ENCODE assay signal across 25 cellular contexts in the genomic region with DNA sequence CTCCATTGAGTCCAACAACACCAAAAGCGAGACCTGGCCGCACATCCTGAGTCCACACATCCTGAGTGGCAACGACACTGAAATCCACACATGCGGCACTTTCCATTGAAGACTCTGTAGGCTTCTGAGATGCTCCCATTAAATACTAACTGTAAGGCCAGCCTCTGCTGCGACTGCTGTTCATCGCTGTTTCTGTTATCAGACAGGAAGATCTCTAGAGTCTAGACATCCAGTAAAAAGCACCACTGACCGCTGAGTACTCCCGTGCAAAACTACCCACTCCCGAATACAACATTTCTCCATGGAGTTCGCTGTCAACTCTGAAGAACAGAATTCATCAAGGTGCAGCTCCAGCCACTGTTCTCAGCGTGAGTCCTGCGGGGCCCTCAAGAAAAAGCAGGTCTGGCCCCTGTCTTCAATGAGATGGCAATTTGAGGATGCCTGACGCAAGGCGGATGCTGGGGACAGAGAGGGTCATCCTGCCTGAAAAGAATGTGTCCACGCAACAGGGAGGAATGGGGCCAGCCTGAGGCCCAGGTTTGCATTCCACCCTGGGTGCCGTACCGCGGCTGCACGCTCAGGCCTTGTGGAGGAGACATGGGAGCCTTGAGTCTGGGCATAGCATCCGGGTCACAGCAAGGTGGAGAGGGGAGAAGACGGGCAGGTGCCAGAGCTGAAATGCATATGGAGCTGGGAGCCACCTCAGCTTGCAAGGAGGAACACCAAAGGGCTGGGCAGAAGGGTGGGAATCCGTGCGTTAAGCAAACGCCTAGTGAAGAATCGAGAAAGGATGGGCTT.
"Had no signal": no experiment of that assay in that cellular context is flagged by ENCODE, and none has a peak within 500 bp of the region (broad histone marks: within the 10 kb centered on the region; RNA-seq: fewer than 3 reads in every experiment).

No MANE protein-coding gene starts in this region.

- H3K27me3 Mint-ChIP-seq: activated B cell treated with CpG ODN at 0.5 μM for 24 hours; activated CD4-positive, alpha-beta T cell treated with anti-CD3 and anti-CD28 coated beads, Interleukin-2, amount 10 ng/mL, durations not matched to agents 24 days and 14 days; activated CD8-positive, alpha-beta memory T cell treated with anti-CD3 and anti-CD28 coated beads, Interleukin-2, amount 10 ng/mL, durations not matched to agents 7 days and 5 days; activated naive CD4-positive, alpha-beta T cell treated with anti-CD3 and anti-CD28 coated beads, Interleukin-2, amount 10 ng/mL, durations not matched to agents 7 days and 5 days; activated naive CD8-positive, alpha-beta T cell treated with anti-CD3 and anti-CD28 coated beads for 36 hours; IgD-negative memory B cell had no signal

- H3K9me3 Mint-ChIP-seq: activated B cell treated with CpG ODN at 0.5 μM for 24 hours; activated CD4-positive, alpha-beta T cell treated with anti-CD3 and anti-CD28 coated beads, Interleukin-2, amount 10 ng/mL, durations not matched to agents 24 days and 14 days; activated naive CD4-positive, alpha-beta T cell treated with anti-CD3 and anti-CD28 coated beads, Interleukin-2, amount 10 ng/mL, durations not matched to agents 7 days and 5 days; activated naive CD8-positive, alpha-beta T cell treated with anti-CD3 and anti-CD28 coated beads for 36 hours; activated T-cell treated with anti-CD3 and anti-CD28 coated beads, Interleukin-2, amount 50 U/mL, for 4 hours; IgD-negative memory B cell; T-helper 1 cell treated with Interleukin-12 subunit alpha and Interleukin-12 subunit beta and Interleukin-4 antibody, amounts not matched to agents 30 μg/mL and 1 μg/mL, for 36 hours had no signal

- H3K36me3 Mint-ChIP-seq: activated CD8-positive, alpha-beta memory T cell treated with anti-CD3 and anti-CD28 coated beads, Interleukin-2, amount 10 ng/mL, durations not matched to agents 7 days and 5 days; activated naive CD4-positive, alpha-beta T cell treated with anti-CD3 and anti-CD28 coated beads, Interleukin-2, amount 10 ng/mL, durations not matched to agents 7 days and 5 days; IgD-negative memory B cell had no signal

- H3K27ac Mint-ChIP-seq: activated B cell treated with CpG ODN at 0.5 μM for 24 hours; activated CD4-positive, alpha-beta T cell treated with anti-CD3 and anti-CD28 coated beads, Interleukin-2, amount 10 ng/mL, durations not matched to agents 24 days and 14 days; activated CD8-positive, alpha-beta memory T cell treated with anti-CD3 and anti-CD28 coated beads, Interleukin-2, amount 10 ng/mL, durations not matched to agents 7 days and 5 days; activated naive CD4-positive, alpha-beta T cell treated with anti-CD3 and anti-CD28 coated beads, Interleukin-2, amount 10 ng/mL, durations not matched to agents 7 days and 5 days; activated naive CD8-positive, alpha-beta T cell treated with anti-CD3 and anti-CD28 coated beads for 36 hours; T-helper 1 cell treated with Interleukin-12 subunit alpha and Interleukin-12 subunit beta and Interleukin-4 antibody, amounts not matched to agents 30 μg/mL and 1 μg/mL, for 36 hours had no signal

- H3K4me3 ChIP-seq: SK-N-MC had no signal

- DNase-seq: activated B cell treated with CpG ODN at 0.5 μM for 24 hours; activated CD4-positive, alpha-beta T cell treated with anti-CD3 and anti-CD28 coated beads for 1 hour; activated CD4-positive, alpha-beta T cell treated with anti-CD3 and anti-CD28 coated beads, Interleukin-2, amount 10 ng/mL, durations not matched to agents 24 days and 14 days; activated CD4-positive, alpha-beta T cell treated with anti-CD3 and anti-CD28 coated beads, Interleukin-2, amount 50 U/mL, for 48 hours; activated CD8-positive, alpha-beta memory T cell treated with anti-CD3 and anti-CD28 coated beads, Interleukin-2, amount 10 ng/mL, durations not matched to agents 7 days and 5 days; activated gamma-delta T cell treated with Interleukin-2 at 50 U/mL for 16 hours; activated naive CD4-positive, alpha-beta T cell treated with anti-CD3 and anti-CD28 coated beads, Interleukin-2, amount 10 ng/mL, durations not matched to agents 7 days and 5 days; activated naive CD8-positive, alpha-beta T cell treated with anti-CD3 and anti-CD28 coated beads for 36 hours; activated T-cell treated with anti-CD3 and anti-CD28 coated beads, Interleukin-2, amount 50 U/mL, for 4 hours; caudate nucleus; KG1; NCI-H1092; NCI-H1417 treated with DMSO at 0.1 percent for 48 hours; NCI-H1694; NCI-H2029; NCI-H2107; NCI-H2171 treated with DMSO at 0.1 percent for 48 hours; NCI-H226; NCI-H526; NCI-H774; SIG-M5; T-helper 9 cell had no signal

- H3K27ac ChIP-seq: SK-N-MC had no signal

- ATAC-seq: activated CD8-positive, alpha-beta memory T cell treated with anti-CD3 and anti-CD28 coated beads, Interleukin-2, amount 10 ng/mL, durations not matched to agents 7 days and 5 days; activated T-cell treated with anti-CD3 and anti-CD28 coated beads, Interleukin-2, amount 50 U/mL, for 4 hours had no signal

- H3K4me3 Mint-ChIP-seq: activated B cell treated with CpG ODN at 0.5 μM for 24 hours; activated CD4-positive, alpha-beta T cell treated with anti-CD3 and anti-CD28 coated beads, Interleukin-2, amount 10 ng/mL, durations not matched to agents 24 days and 14 days; activated CD8-positive, alpha-beta memory T cell treated with anti-CD3 and anti-CD28 coated beads, Interleukin-2, amount 10 ng/mL, durations not matched to agents 7 days and 5 days; activated naive CD4-positive, alpha-beta T cell treated with anti-CD3 and anti-CD28 coated beads, Interleukin-2, amount 10 ng/mL, durations not matched to agents 7 days and 5 days; activated naive CD8-positive, alpha-beta T cell treated with anti-CD3 and anti-CD28 coated beads for 36 hours; activated T-cell treated with anti-CD3 and anti-CD28 coated beads, Interleukin-2, amount 50 U/mL, for 4 hours; IgD-negative memory B cell; T-helper 1 cell treated with Interleukin-12 subunit alpha and Interleukin-12 subunit beta and Interleukin-4 antibody, amounts not matched to agents 30 μg/mL and 1 μg/mL, for 36 hours had no signal

- H3K4me1 Mint-ChIP-seq: activated CD4-positive, alpha-beta T cell treated with anti-CD3 and anti-CD28 coated beads, Interleukin-2, amount 10 ng/mL, durations not matched to agents 24 days and 14 days; activated CD8-positive, alpha-beta memory T cell treated with anti-CD3 and anti-CD28 coated beads, Interleukin-2, amount 10 ng/mL, durations not matched to agents 7 days and 5 days; activated naive CD4-positive, alpha-beta T cell treated with anti-CD3 and anti-CD28 coated beads, Interleukin-2, amount 10 ng/mL, durations not matched to agents 7 days and 5 days; IgD-negative memory B cell had no signal
